In the genomic region with DNA sequence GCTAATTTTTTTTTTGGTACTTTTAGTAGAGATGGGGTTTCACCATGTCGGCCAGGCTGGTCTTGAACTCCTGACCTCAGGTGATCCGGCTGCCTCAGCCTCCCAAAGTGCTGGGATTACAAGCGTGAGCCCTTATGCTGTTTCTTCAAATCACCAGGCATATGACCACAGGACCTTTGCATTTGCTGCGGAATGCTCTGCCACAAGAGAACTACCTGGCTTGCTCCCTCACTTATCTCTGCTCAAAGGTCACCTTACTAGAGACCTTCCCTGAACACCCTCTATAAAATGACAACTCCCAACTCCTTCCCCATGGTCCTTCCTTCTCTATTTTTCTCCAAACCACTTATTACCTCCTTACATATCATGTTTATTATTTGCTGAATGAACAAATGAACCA, we compare ENCODE assay signal across 1 cellular context.
TF ChIP-seq lines count a peak whose summit lies in the region.

No MANE protein-coding gene starts in this region.

TF ChIP-seq in HepG2, 621 proteins besides CTCF, POLR2A, EP300 and RAD21:
- TF ChIP-seq ZMYM3 (CRISPR knock-in tag; IDR thresholded peaks at IDR 0.05) (peak; percentile 95), HDAC1 (CRISPR knock-in tag; IDR thresholded peaks at IDR 0.05) (0 out of 2 replicates have a peak, but pooled peaks have one; percentile 32), RCOR2 (CRISPR knock-in tag; IDR thresholded peaks at IDR 0.05) (0 out of 2 replicates have a peak, but pooled peaks have one; percentile 15)
- TF ChIP-seq, protein P1, sequence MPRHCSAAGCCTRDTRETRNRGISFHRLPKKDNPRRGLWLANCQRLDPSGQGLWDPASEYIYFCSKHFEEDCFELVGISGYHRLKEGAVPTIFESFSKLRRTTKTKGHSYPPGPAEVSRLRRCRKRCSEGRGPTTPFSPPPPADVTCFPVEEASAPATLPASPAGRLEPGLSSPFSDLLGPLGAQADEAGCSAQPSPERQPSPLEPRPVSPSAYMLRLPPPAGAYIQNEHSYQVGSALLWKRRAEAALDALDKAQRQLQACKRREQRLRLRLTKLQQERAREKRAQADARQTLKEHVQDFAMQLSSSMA (CRISPR knock-in tag; IDR thresholded peaks at IDR 0.05) = no peak
